18 cellular contexts compared by ENCODE assay signal in the genomic region with DNA sequence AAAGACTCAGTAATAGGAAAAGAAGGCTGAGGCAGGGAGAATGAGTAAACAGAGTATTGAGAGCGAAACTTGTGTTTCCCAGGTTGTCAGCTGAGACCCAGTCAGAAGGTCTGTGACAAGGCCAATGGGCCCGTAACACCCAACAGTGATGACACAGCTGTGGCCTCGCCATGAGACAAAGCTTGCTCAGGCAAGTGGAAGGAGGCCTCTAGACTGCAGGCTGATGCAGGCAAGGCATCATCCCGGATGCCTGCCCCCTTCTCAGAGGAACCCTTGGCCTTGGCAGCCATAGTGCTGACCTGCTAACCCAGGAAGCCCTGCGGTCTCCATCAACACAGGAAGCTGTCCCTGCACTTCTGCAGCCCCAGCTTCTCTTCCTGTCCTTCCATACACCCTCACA. TPM values are rescaled to one million over a fixed set of nuclear protein-coding genes. Genes with fewer than 3 reads are reported as not detected.
DNase-seq lines count a peak whose midpoint lies in the region; ATAC-seq and TF ChIP-seq lines count a peak whose summit lies in the region.
"Had no signal": no experiment of that assay in that cellular context is flagged by ENCODE, and none has a peak within 500 bp of the region (broad histone marks: within the 10 kb centered on the region; RNA-seq: fewer than 3 reads in every experiment).

No MANE protein-coding gene starts in this region.

- H3K27me3 ChIP-seq in H9 (ENCODE audit: insufficient read depth, low read length) (no peaks in the 10 kb centered on the region), spleen (replicated peaks in 1 of 7) (no peaks in the 10 kb centered on the region)
- H3K27me3 ChIP-seq: colonic mucosa, heart left ventricle had no signal

- no peak overlapping the region for H3K23ac ChIP-seq in H9 (ENCODE audit: insufficient read length, low read depth, low read length)

- H3K27me3 Mint-ChIP-seq in activated naive CD4-positive, alpha-beta T cell treated with anti-CD3 and anti-CD28 coated beads, Interleukin-2, amount 10 ng/mL, durations not matched to agents 7 days and 5 days: peaks cover 31% of the 10 kb centered on the region
- peaks cover 3% of the 10 kb centered on the region for H3K27me3 Mint-ChIP-seq in H9 (ENCODE audit: low read depth)

- H3K4me2 ChIP-seq in H9 (ENCODE audit: insufficient read depth, insufficient read length, low read length): no peak overlapping the region

- H3K79me2 ChIP-seq in H9 (ENCODE audit: insufficient read depth, low read length): no peaks in the 10 kb centered on the region

- no peak overlapping the region for H4K5ac ChIP-seq in H9 (ENCODE audit: insufficient read length, low read depth, low read length)

- no peak overlapping the region for H2BK12ac ChIP-seq in H9 (ENCODE audit: insufficient read length, low read depth, low read length)

- H3K36me3 ChIP-seq in spleen: no peaks in the 10 kb centered on the region
- H3K36me3 ChIP-seq: colonic mucosa, heart left ventricle, thoracic aorta had no signal

- H2BK15ac ChIP-seq in H9 (ENCODE audit: low read depth, low read length): no peak overlapping the region

- H3K56ac ChIP-seq in H9 (ENCODE audit: insufficient read length, low read depth, low read length): no peak overlapping the region

- no peak for TF ChIP-seq POLR2A in spleen (IDR thresholded peaks at IDR 0.05)

- H3K23me2 ChIP-seq in H9 (ENCODE audit: insufficient read length, low read depth, low read length, poor library complexity, severe bottlenecking): no peaks in the 10 kb centered on the region

- intact Hi-C loops in spleen (cut with DNase I; ENCODE audit: low total_unique reads): no loop called here

- H3K9ac ChIP-seq in H9 (ENCODE audit: extremely low read depth, insufficient read length, low read length): no peak overlapping the region

- H3K18ac ChIP-seq in H9 (ENCODE audit: insufficient read length, low read depth, low read length): no peak overlapping the region

- no peak overlapping the region; the same call in 1 of the 2 replicates for H3K14ac ChIP-seq in H9 (ENCODE audit: insufficient read depth, low read length)

- no peak overlapping the region for H2BK120ac ChIP-seq in H9 (ENCODE audit: low read depth, low read length, poor library complexity, severe bottlenecking)

- no peak for TF ChIP-seq CTCF in H9 (conservative IDR thresholded peaks at IDR 0.05)
- no peak for TF ChIP-seq CTCF in spleen (IDR thresholded peaks at IDR 0.05 in 8 of 11, conservative IDR thresholded peaks at IDR 0.05 in 3 of 11)
- no peak for TF ChIP-seq CTCF in GM10266 (IDR thresholded peaks at IDR 0.05; ENCODE audit: control insufficient read depth, insufficient read depth, low read depth, missing control alignments)

- no peak overlapping the region for H2BK5ac ChIP-seq in H9 (ENCODE audit: insufficient read length, low read length)

- no peak overlapping the region for H2AK5ac ChIP-seq in H9 (ENCODE audit: insufficient read length, low read length)

- no peak overlapping the region for H2BK20ac ChIP-seq in H9 (ENCODE audit: low read depth, low read length, poor library complexity, severe bottlenecking)

- no peak overlapping the region for H4K91ac ChIP-seq in H9 (ENCODE audit: insufficient read length, low read depth, low read length)

- H2AFZ ChIP-seq in H9 (ENCODE audit: low read length): no peak overlapping the region

- no peak for DNase-seq in activated naive CD4-positive, alpha-beta T cell treated with anti-CD3 and anti-CD28 coated beads, Interleukin-2, amount 50 U/mL, for 72 hours (ENCODE audit: low spot score in 2 of 2)
- DNase-seq in activated naive CD4-positive, alpha-beta T cell treated with anti-CD3 and anti-CD28 coated beads, Interleukin-2, amount 10 ng/mL, durations not matched to agents 7 days and 5 days: no peak
- peak; percentile 15 for DNase-seq in H9
- peak; percentile 71 for DNase-seq in UCSD-AML1 (lab: John Stamatoyannopoulos, UW; ENCODE audit: unreplicated experiment)
- peak; percentile 54 for DNase-seq in spleen
- DNase-seq in GM10266 (ENCODE audit: extremely low spot score): no peak
- DNase-seq: anterior cingulate cortex; colonic mucosa; COR-L47; kidney glomerular epithelial cell; NCI-H2081 treated with DMSO at 0.1 percent for 48 hours; NCI-H748 treated with DMSO at 0.1 percent for 48 hours; posterior cingulate gyrus; stimulated activated CD4-positive, alpha-beta T cell treated with anti-CD3 and anti-CD28 coated beads, Interleukin-12 subunit alpha, Interleukin-12 subunit beta, amount 100 ng/mL, for 4 hours had no signal

- CTCF ChIA-PET in activated naive CD4-positive, alpha-beta T cell treated with anti-CD3 and anti-CD28 coated beads, Interleukin-2, amount 10 ng/mL, durations not matched to agents 7 days and 5 days (lab: Charles Lee): no interaction called here

- H3K4me3 ChIP-seq in spleen: no peak overlapping the region
- H3K4me3 ChIP-seq: colonic mucosa, heart left ventricle, thoracic aorta had no signal

- H4K8ac ChIP-seq in H9 (replicated peaks; ENCODE audit: insufficient read length, low read depth, low read length): no peak overlapping the region

- H3K4ac ChIP-seq in H9 (ENCODE audit: low read depth, low read length): no peak overlapping the region

- WGBS in H9 (ENCODE audit: extremely low coverage, insufficient read length, low lambda C conversion rate): no CpG with 5 or more reads among the region's 5 CpGs
- 55 to 82% (median 80%) methylated on average over 5 of the region's 5 CpGs for WGBS in spleen, 5 donors

- peaks cover 16% of the 10 kb centered on the region for H3K4me1 Mint-ChIP-seq in activated naive CD4-positive, alpha-beta T cell treated with anti-CD3 and anti-CD28 coated beads, Interleukin-2, amount 10 ng/mL, durations not matched to agents 7 days and 5 days
- H3K4me1 Mint-ChIP-seq in H9: no peaks in the 10 kb centered on the region

- ATAC-seq in activated naive CD4-positive, alpha-beta T cell treated with anti-CD3 and anti-CD28 coated beads, Interleukin-2, amount 50 U/mL, for 72 hours: peak; percentile 46 to 81
- ATAC-seq in HG03571 (IDR thresholded peaks at IDR 0.05; ENCODE audit: unreplicated experiment) (no peak), GM18517 (IDR thresholded peaks at IDR 0.05; ENCODE audit: unreplicated experiment) (no peak)

- H4K20me1 ChIP-seq in H9 (ENCODE audit: control insufficient read depth, insufficient read depth, insufficient read length): no peaks in the 10 kb centered on the region

- H3K4me3 Mint-ChIP-seq in activated naive CD4-positive, alpha-beta T cell treated with anti-CD3 and anti-CD28 coated beads, Interleukin-2, amount 10 ng/mL, durations not matched to agents 7 days and 5 days: no peak overlapping the region
- H3K4me3 Mint-ChIP-seq in H9: no peak overlapping the region

- H3K9me3 Mint-ChIP-seq in activated naive CD4-positive, alpha-beta T cell treated with anti-CD3 and anti-CD28 coated beads, Interleukin-2, amount 50 U/mL, for 72 hours: peaks cover 6 to 11% of the 10 kb centered on the region in 2 donors
- peaks cover 2% of the 10 kb centered on the region for H3K9me3 Mint-ChIP-seq in activated naive CD4-positive, alpha-beta T cell treated with anti-CD3 and anti-CD28 coated beads, Interleukin-2, amount 10 ng/mL, durations not matched to agents 7 days and 5 days
- H3K9me3 Mint-ChIP-seq in H9: peaks cover 0 to 12% of the 10 kb centered on the region in 2 experiments; a peak in 4 of 5 replicates

- no peaks in the 10 kb centered on the region for H3K4me1 ChIP-seq in H9 (ENCODE audit: insufficient read depth, low read length)
- peaks cover 0 to 5% (median 0%) of the 10 kb centered on the region in 6 donors for H3K4me1 ChIP-seq in spleen
- H3K4me1 ChIP-seq: colonic mucosa had no signal

- no peak overlapping the region for H3T11ph ChIP-seq in H9 (ENCODE audit: low read length)

- H3K36me3 Mint-ChIP-seq in activated naive CD4-positive, alpha-beta T cell treated with anti-CD3 and anti-CD28 coated beads, Interleukin-2, amount 50 U/mL, for 72 hours: no peaks in the 10 kb centered on the region
- no peaks in the 10 kb centered on the region for H3K36me3 Mint-ChIP-seq in activated naive CD4-positive, alpha-beta T cell treated with anti-CD3 and anti-CD28 coated beads, Interleukin-2, amount 10 ng/mL, durations not matched to agents 7 days and 5 days
- peaks cover 0 to 6% (median 3%) of the 10 kb centered on the region in 3 experiments; a peak in 3 of 7 replicates for H3K36me3 Mint-ChIP-seq in H9 (ENCODE audit: insufficient read depth in 1 of 3, low read depth in 3 of 3)

- H3K27ac ChIP-seq in H9 (ENCODE audit: insufficient read length, low read depth, low read length) (no peak overlapping the region), spleen (no peak overlapping the region)
- H3K27ac ChIP-seq: colonic mucosa, heart left ventricle, thoracic aorta had no signal

- H3K9me3 ChIP-seq in H9 (ENCODE audit: control insufficient read depth, low read depth, low read length): no peaks in the 10 kb centered on the region
- peaks cover 0 to 25% (median 19%) of the 10 kb centered on the region in 8 donors for H3K9me3 ChIP-seq in spleen
- H3K9me3 ChIP-seq: colonic mucosa, thoracic aorta had no signal

- H3K27ac Mint-ChIP-seq in activated naive CD4-positive, alpha-beta T cell treated with anti-CD3 and anti-CD28 coated beads, Interleukin-2, amount 50 U/mL, for 72 hours: no peak overlapping the region
- H3K27ac Mint-ChIP-seq in activated naive CD4-positive, alpha-beta T cell treated with anti-CD3 and anti-CD28 coated beads, Interleukin-2, amount 10 ng/mL, durations not matched to agents 7 days and 5 days: no peak overlapping the region
- H3K27ac Mint-ChIP-seq in H9: no peak overlapping the region

- no peaks in the 10 kb centered on the region for H3K79me1 ChIP-seq in H9 (ENCODE audit: insufficient read depth, low read depth, low read length, poor library complexity, severe bottlenecking)

RNA-seq across cellular contexts. Expression of gene RAB6B, which starts 15.4 kb away (rescaled TPM):
- total RNA-seq in activated naive CD4-positive, alpha-beta T cell treated with anti-CD3 and anti-CD28 coated beads, Interleukin-2, amount 50 U/mL, for 72 hours: 1 to 10 TPM in 1 of 2 donors, under 1 TPM in 1; 0.16 to 2.2 TPM
- 12.3 and 14.8 TPM in 2 replicates for total RNA-seq in H9 (2021)
- 10 to 100 TPM in 2 of 7 donors, 1 to 10 TPM in 5; 6.1 to 20.4 (median 9.7) TPM for total RNA-seq in spleen
- 1 to 10 TPM; 1.3 to 8.3 (median 6.7) TPM for polyA plus RNA-seq in spleen

Comparison
In these comparisons a context has a peak if more than half of its experiments do, and no peak if none do; other contexts are left out.
1. ATAC-seq: peak in activated naive CD4-positive, alpha-beta T cell treated with anti-CD3 and anti-CD28 coated beads, Interleukin-2, amount 50 U/mL, for 72 hours (2 of 2); none in HG03571 (single experiment) and GM18517 (single experiment).
2. DNase-seq: peak in H9 (single experiment), UCSD-AML1 (single experiment) and spleen (single experiment); none in activated naive CD4-positive, alpha-beta T cell treated with anti-CD3 and anti-CD28 coated beads, Interleukin-2, amount 50 U/mL, for 72 hours (0 of 2), activated naive CD4-positive, alpha-beta T cell treated with anti-CD3 and anti-CD28 coated beads, Interleukin-2, amount 10 ng/mL, durations not matched to agents 7 days and 5 days (single experiment) and GM10266 (single experiment).